8 cellular contexts compared by ENCODE assay signal in genomic region chr1:153572569-153573015, GRCh38. TPM values are rescaled to one million over a fixed set of nuclear protein-coding genes. Genes with fewer than 3 reads are reported as not detected.
DNase-seq lines count a peak whose midpoint lies in the region; ATAC-seq and TF ChIP-seq lines count a peak whose summit lies in the region.

No MANE protein-coding gene starts in this region.

- peaks cover 32 to 53% of the 10 kb centered on the region in 2 experiments for H3K4me1 ChIP-seq in HCT116 (ENCODE audit: control insufficient read depth in 1 of 2, insufficient read depth in 2 of 2, low read length in 2 of 2)

- peak overlapping the region; percentile 43 for H3K9ac ChIP-seq in HCT116 (ENCODE audit: low read length)

- H3K9me3 ChIP-seq in HCT116 (ENCODE audit: control insufficient read depth in 1 of 2, insufficient read depth in 1 of 2, low read depth in 1 of 2, low read length in 2 of 2), result no peaks in the 10 kb centered on the region

- DNase-seq in DMS153 (lab: John Stamatoyannopoulos, UW) (peak; percentile 88), HCT116 (ENCODE audit: low read depth, low spot score) (peak; percentile 84), NCI-H226 (peak; percentile 67), dorsolateral prefrontal cortex (peak; percentile 56 to 84 (median 80)), lung microvascular endothelial cell (ENCODE audit: low read depth in 2 of 2) (peak; percentile 92 to 95), SK-N-DZ (ENCODE audit: low spot score) (no peak)
- DNase-seq in activated CD4-positive, alpha-beta T cell treated with anti-CD3 and anti-CD28 coated beads for 48 hours, result peak; percentile 79
- DNase-seq in stimulated activated CD8-positive, alpha-beta memory T cell treated with anti-CD3 and anti-CD28 coated beads, Interleukin-7, amount 100 ng/mL, for 48 hours (ENCODE audit: extremely low read depth in 1 of 2, low read depth in 1 of 2), result peak; percentile 25 to 57

- peak overlapping the region; percentile 57 for H3K27ac ChIP-seq in HCT116 (ENCODE audit: low read depth, low read length)
- H3K27ac ChIP-seq in dorsolateral prefrontal cortex, result peak overlapping the region in 54 of 59 donors; percentile 1 to 90 (median 60)

- H3K4me2 ChIP-seq in HCT116 (ENCODE audit: low read length), result peak overlapping the region; percentile 62

- RAD21 ChIA-PET in HCT116 (lab: Charles Lee; ENCODE audit: low non-redundant PET in 1 of 2, low total read pairs in 2 of 2, uncharacterized antibody in 2 of 2, unreplicated experiment in 2 of 2), result interaction anchor here (0.7 to 1.9 kb wide), 9 partner anchors 38 to 62 kb away, joined by 3 to 8 read pairs (median 4); partner anchors contain the start of genes CHTOP (in 2 of the 2), S100A13 (in 2 of the 2), S100A14 (in 1 of the 2) and S100A16 (in 1 of the 2)

- no peak overlapping the region for H2AFZ ChIP-seq in HCT116 (ENCODE audit: low read depth, low read length, poor library complexity, severe bottlenecking)

- H4K20me1 ChIP-seq in HCT116 (ENCODE audit: insufficient read depth), result no peaks in the 10 kb centered on the region

- intact Hi-C loops in HCT116 (cut with micrococcal nuclease), result loop anchor here (1.0 to 2.0 kb wide), 5 partner anchors 44 to 414 kb away; partner anchors contain the start of genes RAB13, S100A13 and S100A14
- intact Hi-C loops in dorsolateral prefrontal cortex (cut with DNase I), result loop anchor here (1.0 to 5.0 kb wide), 5 partner anchors 45 to 177 kb away; partner anchors contain the start of genes ILF2 (in 1 of the 2), S100A1 (in 1 of the 2), S100A13 (in 1 of the 2) and S100A14 (in 1 of the 2)

- no TSS peak for BruUV-seq in HCT116 (replicated peaks; lab: Mats Ljungman, UMichigan)

- TF ChIP-seq CTCF in HCT116 (IDR thresholded peaks at IDR 0.05 in 2 of 3, conservative IDR thresholded peaks at IDR 0.05 in 1 of 3; ENCODE audit: borderline replicate concordance in 1 of 3, insufficient read depth in 1 of 3, low read depth in 2 of 3, low read length in 2 of 3) (peak in 2 of 3 experiments; percentile 91 to 97; a peak in 4 of 6 replicates), dorsolateral prefrontal cortex (IDR thresholded peaks at IDR 0.05 in 54 of 56, conservative IDR thresholded peaks at IDR 0.05 in 2 of 56; ENCODE audit: low read depth in 1 of 56, partially characterized antibody in 56 of 56) (peak; percentile 37 to 97 (median 84))

- POLR2A ChIA-PET in HCT116 (lab: Charles Lee), result interaction anchor here (0.8 to 4.2 kb wide), 12 partner anchors 8 to 418 kb away, joined by 3 to 38 read pairs (median 7); partner anchors contain the start of genes CHTOP, ILF2, RPS27 and S100A13

- TF ChIP-seq POLR2A in HCT116 (IDR thresholded peaks at IDR 0.05; ENCODE audit: borderline replicate concordance, extremely low read depth, insufficient read depth, insufficient read length), result no peak

- no peaks in the 10 kb centered on the region for H3K9me2 ChIP-seq in HCT116 (ENCODE audit: insufficient read depth)

- H3K4me3 ChIP-seq in HCT116 (replicated peaks in 1 of 2; ENCODE audit: low read depth in 1 of 2, low read length in 2 of 2), result peak overlapping the region in 1 of 2 experiments; percentile 20; a peak in 1 of 4 replicates
- peak overlapping the region in 11 of 59 donors; percentile 2 to 30 (median 12) for H3K4me3 ChIP-seq in dorsolateral prefrontal cortex

- no peaks in the 10 kb centered on the region for H3K79me2 ChIP-seq in HCT116 (ENCODE audit: insufficient read depth, low read length)

- no peaks in the 10 kb centered on the region for H3K36me3 ChIP-seq in HCT116 (ENCODE audit: control insufficient read depth in 1 of 2, insufficient read depth in 2 of 2, low read length in 2 of 2)

- H3K27me3 ChIP-seq in HCT116 (ENCODE audit: insufficient read depth, low read length), result no peaks in the 10 kb centered on the region
- H3K27me3 ChIP-seq in dorsolateral prefrontal cortex, result no peaks in the 10 kb centered on the region

- ATAC-seq in HCT116, result peak; percentile 82

- TF ChIP-seq RAD21 in HCT116 (IDR thresholded peaks at IDR 0.05; ENCODE audit: low read depth), result no peak

- CTCF ChIA-PET in HCT116 (lab: Charles Lee), result interaction anchor here (0.6 to 3.6 kb wide), 32 partner anchors 9 to 221 kb away, joined by 3 to 33 read pairs (median 4); partner anchors contain the start of genes CHTOP, S100A1, S100A13 and S100A14

TF ChIP-seq in HCT116, 20 proteins besides CTCF, POLR2A, EP300 and RAD21 (continues in another document):
- peak; percentile 58 for TF ChIP-seq YY1 (IDR thresholded peaks at IDR 0.05; ENCODE audit: extremely low read depth, insufficient replicate concordance, low read depth, low read length)
- no peak for TF ChIP-seq EZH2phosphoT487 (IDR thresholded peaks at IDR 0.05; ENCODE audit: borderline replicate concordance)
- TF ChIP-seq SRF (IDR thresholded peaks at IDR 0.05; ENCODE audit: low read depth), result no peak
- TF ChIP-seq, protein P1, sequence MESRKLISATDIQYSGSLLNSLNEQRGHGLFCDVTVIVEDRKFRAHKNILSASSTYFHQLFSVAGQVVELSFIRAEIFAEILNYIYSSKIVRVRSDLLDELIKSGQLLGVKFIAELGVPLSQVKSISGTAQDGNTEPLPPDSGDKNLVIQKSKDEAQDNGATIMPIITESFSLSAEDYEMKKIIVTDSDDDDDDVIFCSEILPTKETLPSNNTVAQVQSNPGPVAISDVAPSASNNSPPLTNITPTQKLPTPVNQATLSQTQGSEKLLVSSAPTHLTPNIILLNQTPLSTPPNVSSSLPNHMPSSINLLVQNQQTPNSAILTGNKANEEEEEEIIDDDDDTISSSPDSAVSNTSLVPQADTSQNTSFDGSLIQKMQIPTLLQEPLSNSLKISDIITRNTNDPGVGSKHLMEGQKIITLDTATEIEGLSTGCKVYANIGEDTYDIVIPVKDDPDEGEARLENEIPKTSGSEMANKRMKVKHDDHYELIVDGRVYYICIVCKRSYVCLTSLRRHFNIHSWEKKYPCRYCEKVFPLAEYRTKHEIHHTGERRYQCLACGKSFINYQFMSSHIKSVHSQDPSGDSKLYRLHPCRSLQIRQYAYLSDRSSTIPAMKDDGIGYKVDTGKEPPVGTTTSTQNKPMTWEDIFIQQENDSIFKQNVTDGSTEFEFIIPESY (IDR thresholded peaks at IDR 0.05; ENCODE audit: extremely low read depth, insufficient replicate concordance, low read length), result no peak
- TF ChIP-seq, protein P2, sequence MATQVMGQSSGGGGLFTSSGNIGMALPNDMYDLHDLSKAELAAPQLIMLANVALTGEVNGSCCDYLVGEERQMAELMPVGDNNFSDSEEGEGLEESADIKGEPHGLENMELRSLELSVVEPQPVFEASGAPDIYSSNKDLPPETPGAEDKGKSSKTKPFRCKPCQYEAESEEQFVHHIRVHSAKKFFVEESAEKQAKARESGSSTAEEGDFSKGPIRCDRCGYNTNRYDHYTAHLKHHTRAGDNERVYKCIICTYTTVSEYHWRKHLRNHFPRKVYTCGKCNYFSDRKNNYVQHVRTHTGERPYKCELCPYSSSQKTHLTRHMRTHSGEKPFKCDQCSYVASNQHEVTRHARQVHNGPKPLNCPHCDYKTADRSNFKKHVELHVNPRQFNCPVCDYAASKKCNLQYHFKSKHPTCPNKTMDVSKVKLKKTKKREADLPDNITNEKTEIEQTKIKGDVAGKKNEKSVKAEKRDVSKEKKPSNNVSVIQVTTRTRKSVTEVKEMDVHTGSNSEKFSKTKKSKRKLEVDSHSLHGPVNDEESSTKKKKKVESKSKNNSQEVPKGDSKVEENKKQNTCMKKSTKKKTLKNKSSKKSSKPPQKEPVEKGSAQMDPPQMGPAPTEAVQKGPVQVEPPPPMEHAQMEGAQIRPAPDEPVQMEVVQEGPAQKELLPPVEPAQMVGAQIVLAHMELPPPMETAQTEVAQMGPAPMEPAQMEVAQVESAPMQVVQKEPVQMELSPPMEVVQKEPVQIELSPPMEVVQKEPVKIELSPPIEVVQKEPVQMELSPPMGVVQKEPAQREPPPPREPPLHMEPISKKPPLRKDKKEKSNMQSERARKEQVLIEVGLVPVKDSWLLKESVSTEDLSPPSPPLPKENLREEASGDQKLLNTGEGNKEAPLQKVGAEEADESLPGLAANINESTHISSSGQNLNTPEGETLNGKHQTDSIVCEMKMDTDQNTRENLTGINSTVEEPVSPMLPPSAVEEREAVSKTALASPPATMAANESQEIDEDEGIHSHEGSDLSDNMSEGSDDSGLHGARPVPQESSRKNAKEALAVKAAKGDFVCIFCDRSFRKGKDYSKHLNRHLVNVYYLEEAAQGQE (IDR thresholded peaks at IDR 0.05; ENCODE audit: low read depth), result no peak

RNA-seq across cellular contexts. Expression of gene S100A2, which starts 6.9 kb away (rescaled TPM):
- total RNA-seq in HCT116 (2021; ENCODE audit: unreplicated experiment), result 24.8 TPM
- polyA plus RNA-seq in HCT116 (2012), result 62.5 and 80.9 TPM in 2 replicates
- 1 to 10 TPM in 45 of 120 experiments, under 1 TPM in 13, not detected in 62; 0.52 to 4.2 (median 1.4) TPM for total RNA-seq in dorsolateral prefrontal cortex
- 0.79 and 1.7 TPM in 2 replicates for total RNA-seq in lung microvascular endothelial cell
- not detected in 2 replicates for polyA plus RNA-seq in SK-N-DZ (2014; cell fraction: cytosol; rRNA removed)
- polyA plus RNA-seq in SK-N-DZ (2014; cell fraction: nucleus; rRNA removed), result not detected in 2 replicates

RNA-seq across cellular contexts. Expression of gene S100A3, which starts 23.5 kb away (rescaled TPM):
- total RNA-seq in HCT116 (2021; ENCODE audit: unreplicated experiment) (4.2 TPM), dorsolateral prefrontal cortex (1 to 10 TPM in 17 of 120 experiments, under 1 TPM in 11, not detected in 92; 0.59 to 9.7 (median 1.1) TPM), lung microvascular endothelial cell (0.20 and 2.8 TPM in 2 replicates)
- polyA plus RNA-seq in HCT116 (2012), result 5.2 and 7.9 TPM in 2 replicates
- polyA plus RNA-seq in SK-N-DZ (2014; cell fraction: cytosol; rRNA removed), result 1.3 TPM in 1 of 2 replicates, not detected in the other
- polyA plus RNA-seq in SK-N-DZ (2014; cell fraction: nucleus; rRNA removed), result 1.2 TPM in 1 of 2 replicates, not detected in the other

RNA-seq across cellular contexts. Expression of gene S100A4, which starts 27.0 kb away (rescaled TPM):
- 384 TPM for total RNA-seq in HCT116 (2021; ENCODE audit: unreplicated experiment)
- 374 and 390 TPM in 2 replicates for polyA plus RNA-seq in HCT116 (2012)
- 10 to 100 TPM in 40 of 120 experiments, 1 to 10 TPM in 79, not detected in 1; 1.2 to 42.8 (median 6.7) TPM for total RNA-seq in dorsolateral prefrontal cortex
- total RNA-seq in lung microvascular endothelial cell, result 0.60 and 5.4 TPM in 2 replicates
- polyA plus RNA-seq in SK-N-DZ (2014; cell fraction: cytosol; rRNA removed), result 5.5 and 16.7 TPM in 2 replicates
- 0.49 and 2.5 TPM in 2 replicates for polyA plus RNA-seq in SK-N-DZ (2014; cell fraction: nucleus; rRNA removed)

RNA-seq across cellular contexts. Expression of gene S100A5, which starts 31.9 kb away (rescaled TPM):
- total RNA-seq in HCT116 (2021; ENCODE audit: unreplicated experiment), result 6.0 TPM
- 4.3 and 5.1 TPM in 2 replicates for polyA plus RNA-seq in HCT116 (2012)
- 1 to 10 TPM in 5 of 120 experiments, under 1 TPM in 1, not detected in 114; 0.47 to 1.9 (median 1.2) TPM for total RNA-seq in dorsolateral prefrontal cortex
- total RNA-seq in lung microvascular endothelial cell, result not detected in 2 replicates
- 1.4 TPM in 1 of 2 replicates, not detected in the other for polyA plus RNA-seq in SK-N-DZ (2014; cell fraction: cytosol; rRNA removed)
- not detected in 2 replicates for polyA plus RNA-seq in SK-N-DZ (2014; cell fraction: nucleus; rRNA removed)

RNA-seq across cellular contexts. Expression of gene S100A6, which starts 36.8 kb away (rescaled TPM):
- total RNA-seq in HCT116 (2021; ENCODE audit: unreplicated experiment) (1,633 TPM), dorsolateral prefrontal cortex (100 to 1,000 TPM in 65 of 120 experiments, 10 to 100 TPM in 55; 62.8 to 242 (median 102) TPM), lung microvascular endothelial cell (524 and 1,217 TPM in 2 replicates)
- polyA plus RNA-seq in HCT116 (2012), result 3,046 and 3,157 TPM in 2 replicates
- polyA plus RNA-seq in SK-N-DZ (2014; cell fraction: cytosol; rRNA removed), result 0.61 and 1.6 TPM in 2 replicates
- 0.88 and 1.3 TPM in 2 replicates for polyA plus RNA-seq in SK-N-DZ (2014; cell fraction: nucleus; rRNA removed)
